In genomic region chr21:45140346-45140940, GRCh38 we compare ENCODE assay signal across 8 cellular contexts.
DNase-seq lines count a peak whose midpoint lies in the region; ATAC-seq lines count a peak whose summit lies in the region.

No MANE protein-coding gene starts in this region.

- no peaks in the 10 kb centered on the region for H3K27me3 Mint-ChIP-seq in effector memory CD8-positive, alpha-beta T cell
- peaks cover 2% of the 10 kb centered on the region for H3K27me3 Mint-ChIP-seq in memory B cell

- peaks cover 11% of the 10 kb centered on the region for H3K36me3 Mint-ChIP-seq in effector memory CD8-positive, alpha-beta T cell (ENCODE audit: insufficient read depth)
- peaks cover 3% of the 10 kb centered on the region for H3K36me3 Mint-ChIP-seq in memory B cell

- no peak overlapping the region for H3K27ac Mint-ChIP-seq in effector memory CD8-positive, alpha-beta T cell
- H3K27ac Mint-ChIP-seq in memory B cell = no peak overlapping the region

- no peak overlapping the region for H3K4me3 Mint-ChIP-seq in effector memory CD8-positive, alpha-beta T cell
- no peak overlapping the region for H3K4me3 Mint-ChIP-seq in memory B cell

- DNase-seq in NCI-H2081 (lab: John Stamatoyannopoulos, UW) (peak; percentile 52 to 64), NCI-H2081 treated with DMSO at 0.1 percent for 48 hours (lab: John Stamatoyannopoulos, UW) (no peak), NCI-H748 treated with DMSO at 0.1 percent for 48 hours (lab: John Stamatoyannopoulos, UW) (peak; percentile 38), memory B cell (ENCODE audit: low spot score in 2 of 2) (peak; percentile 58 to 73)
- DNase-seq in activated CD4-positive, alpha-beta T cell treated with anti-CD3 and anti-CD28 coated beads, Interleukin-2, amount 50 U/mL, for 4 hours = peak; percentile 36 to 40
- DNase-seq in effector memory CD8-positive, alpha-beta T cell = peak; percentile 55 to 67 (median 59)
- peak; percentile 24 to 34 for DNase-seq in stimulated activated CD8-positive, alpha-beta memory T cell treated with anti-CD3 and anti-CD28 coated beads, Interleukin-7, amount 100 ng/mL, for 4 hours (ENCODE audit: low read depth in 2 of 2)

- H3K9me3 Mint-ChIP-seq in effector memory CD8-positive, alpha-beta T cell = no peaks in the 10 kb centered on the region
- no peaks in the 10 kb centered on the region for H3K9me3 Mint-ChIP-seq in memory B cell

- peaks cover 18 to 19% of the 10 kb centered on the region in 2 donors for H3K4me1 Mint-ChIP-seq in effector memory CD8-positive, alpha-beta T cell (ENCODE audit: low read depth in 2 of 2)
- peaks cover 7% of the 10 kb centered on the region for H3K4me1 Mint-ChIP-seq in memory B cell

- ATAC-seq in HG03442 (IDR thresholded peaks at IDR 0.05; ENCODE audit: unreplicated experiment) (peak; percentile 60), memory B cell (ENCODE audit: low read depth) (peak; percentile 98)
- ATAC-seq in effector memory CD8-positive, alpha-beta T cell (replicated peaks) = peak; percentile 97
